In the genomic region with DNA sequence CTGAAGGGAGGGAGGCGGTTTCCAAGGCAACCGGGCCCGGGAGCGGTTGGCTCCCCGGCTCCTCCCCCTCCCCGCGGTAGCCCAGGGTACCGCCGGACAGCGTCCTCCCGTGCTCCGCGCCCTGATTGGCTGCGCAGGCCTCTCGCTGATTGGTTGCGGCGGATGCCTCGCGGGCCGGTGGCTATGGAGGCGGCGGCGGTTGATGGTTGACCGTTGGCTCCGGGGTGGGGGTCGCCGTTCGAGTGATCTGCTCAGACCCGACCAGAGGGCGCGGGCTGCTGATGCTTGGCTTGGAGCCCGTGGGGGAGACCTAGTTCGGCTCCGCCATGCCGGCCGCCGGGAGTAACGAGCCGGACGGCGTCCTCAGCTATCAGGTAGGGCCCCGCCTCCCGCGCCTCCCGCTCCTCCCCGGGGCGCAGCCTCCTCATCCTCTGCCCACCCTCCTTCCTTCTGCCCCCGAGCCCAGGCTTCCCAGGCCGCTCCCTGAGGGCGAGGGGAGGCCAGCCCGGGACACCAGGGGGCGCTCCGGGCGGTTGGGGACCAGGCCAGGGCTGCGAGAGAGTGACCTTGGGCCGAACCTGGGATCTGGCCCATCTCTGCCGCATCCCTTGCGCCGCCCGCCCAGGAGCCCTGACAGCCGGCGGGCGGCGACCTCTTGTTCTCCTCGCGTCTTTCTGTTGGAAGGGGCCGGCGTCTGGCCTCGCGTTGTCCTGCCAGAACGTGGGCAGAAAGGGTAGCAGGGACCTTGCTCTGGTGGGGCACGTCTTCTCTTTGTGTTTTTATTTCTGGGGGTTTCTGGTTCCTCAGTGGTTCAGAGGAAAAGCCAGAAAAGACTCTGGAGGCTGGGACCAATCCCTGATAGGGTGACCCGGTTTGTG, we compare ENCODE assay signal across 8 cellular contexts. TPM values are rescaled to one million over a fixed set of nuclear protein-coding genes. Genes with fewer than 3 reads are reported as not detected.
A peak's percentile ranks its signal among the peaks of the same experiment; 100 is the strongest.
DNase-seq lines count a peak whose midpoint lies in the region; ATAC-seq and TF ChIP-seq lines count a peak whose summit lies in the region.

A gene (plus strand): TSS at position 170 of the 878 bp plus-strand sequence. CDS start 157 bp downstream, at position 327.

- H3K4me1 Mint-ChIP-seq in HFFc6 (ENCODE audit: low read depth) = peaks cover 19% of the 10 kb centered on the region

- peak within 1 kb of the TSS; percentile 79 for H3K4me3 ChIP-seq in adipocyte (ENCODE audit: low read length)
- H3K4me3 ChIP-seq in transverse colon = peak within 1 kb of the TSS; percentile 16 to 55 (median 38)

- peak within 1 kb of the TSS; percentile 88 for H3K4me3 Mint-ChIP-seq in HFFc6

- ATAC-seq in left cardiac atrium = peak; percentile 92 to 99

- no peaks in the 10 kb centered on the region for H3K4me1 ChIP-seq in adipocyte (ENCODE audit: control insufficient read depth, insufficient read depth, low read length)
- H3K4me1 ChIP-seq in transverse colon = peaks cover 0 to 15% (median 11%) of the 10 kb centered on the region in 4 donors

- peak; percentile 93 for TF ChIP-seq CTCF in HFFc6 (IDR thresholded peaks at IDR 0.05)
- peak; percentile 55 to 78 (median 66) for TF ChIP-seq CTCF in transverse colon (IDR thresholded peaks at IDR 0.05)

- TF ChIP-seq POLR2A in transverse colon (IDR thresholded peaks at IDR 0.05) = no peak

- H3K27ac ChIP-seq in transverse colon = no peak within 1 kb of the TSS

- 7 to 67% methylated on average over 1 to 52 of the region's 73 CpGs for WGBS in transverse colon (ENCODE audit: low coverage in 1 of 2), 2 donors

- H3K27me3 ChIP-seq in adipocyte (replicated peaks; ENCODE audit: control insufficient read depth, insufficient read depth, low read length) (no peaks in the 10 kb centered on the region), transverse colon (peaks cover 12% of the 10 kb centered on the region)

- H3K27me3 Mint-ChIP-seq in HFFc6 (ENCODE audit: insufficient read depth) = no peaks in the 10 kb centered on the region

- peak within 1 kb of the TSS; percentile 77 for H3K27ac Mint-ChIP-seq in HFFc6

- H3K9me3 Mint-ChIP-seq in HFFc6 = no peaks in the 10 kb centered on the region

- H3K36me3 Mint-ChIP-seq in HFFc6 (ENCODE audit: low read depth) = no peaks in the 10 kb centered on the region

- in situ Hi-C loops in transverse colon (cut with MboI; ENCODE audit: low pct_ligation_motif_present in 1 of 4, low pct_unique_long_range_greater_than_20kb in 1 of 4, low sequenced_read_pairs in 3 of 4) = loop anchor here in 3 of 4 donors (5.0 to 10.0 kb wide), 4 partner anchors 100 to 400 kb away; a partner anchor contains a TSS

- H3K9ac ChIP-seq in adipocyte (ENCODE audit: low read length) = no peak within 1 kb of the TSS

- H3K36me3 ChIP-seq in adipocyte (ENCODE audit: control insufficient read depth, insufficient read depth, low read length, severe bottlenecking) (no peaks in the 10 kb centered on the region), transverse colon (no peaks in the 10 kb centered on the region)

- intact Hi-C loops in left cardiac atrium (cut with DNase I) = loop anchor here (5.0 to 10.0 kb wide), 3 partner anchors 107 to 400 kb away; no protein-coding TSS in a partner anchor
- intact Hi-C loops in transverse colon (cut with DNase I; ENCODE audit: low total_unique reads) = loop anchor here (10.0 kb wide), 1 partner anchor 100 kb away; no protein-coding TSS in a partner anchor

- DNase-seq in GM04504 (ENCODE audit: low read depth) (peak; percentile 77), HFFc6 (peak; percentile 87), NCI-H1092 treated with DMSO at 0.1 percent for 48 hours (lab: John Stamatoyannopoulos, UW) (peak; percentile 87), SW480 (ENCODE audit: low spot score) (peak; percentile 86), adipocyte (ENCODE audit: low read depth) (peak; percentile 97), left cardiac atrium (peak; percentile 88), pons (ENCODE audit: low spot score) (peak; percentile 95), transverse colon (peak; percentile 78)

- TF ChIP-seq EP300 in transverse colon (IDR thresholded peaks at IDR 0.05; ENCODE audit: low read depth) = no peak

- H3K9me3 ChIP-seq in adipocyte (ENCODE audit: control insufficient read depth, low read length) = no peaks in the 10 kb centered on the region
- H3K9me3 ChIP-seq in transverse colon = no peaks in the 10 kb centered on the region

RNA-seq across cellular contexts. Expression of the gene that starts here (rescaled TPM):
- total RNA-seq in HFFc6 (2021; fragmentation: NEBNext Ultra II Directional; extraction: Animal tissue kit (Norgen Biotek cat#: 25700)) = 10 to 100 TPM; 10.2 to 21.9 (median 14.4) TPM
- total RNA-seq in left cardiac atrium (under 1 TPM; 0.29 to 0.71 TPM), transverse colon (1 to 10 TPM in 2 of 4 donors, under 1 TPM in 1, not detected in 1; 0.64 to 2.2 (median 1.1) TPM)

Comparison
In these comparisons a context has a peak if more than half of its experiments do, and no peak if none do; other contexts are left out.
1. Peak in DNase-seq and ATAC-seq in left cardiac atrium; RNA of the gene not detected or under 1 TPM.